ENCODE assay signal across 12 cellular contexts in the genomic region with DNA sequence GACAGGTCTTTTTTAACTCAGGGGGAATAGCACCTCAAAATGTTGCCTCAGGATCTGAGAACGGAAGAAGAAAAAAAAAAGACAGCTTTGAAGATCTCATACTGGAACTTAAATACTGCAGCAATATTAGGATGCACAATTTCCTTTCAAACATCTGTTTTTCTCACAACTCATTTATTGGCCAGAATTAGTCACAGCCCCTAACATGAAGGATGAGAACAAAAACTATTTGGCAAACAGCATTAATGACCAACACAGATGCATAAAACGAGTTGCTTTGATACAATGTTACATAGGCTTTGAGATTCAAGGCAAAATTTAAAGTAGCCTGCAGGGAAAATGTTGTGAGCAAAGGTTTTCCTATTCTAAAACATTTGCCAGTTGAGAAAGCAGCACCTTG. TPM values are rescaled to one million over a fixed set of nuclear protein-coding genes. Genes with fewer than 3 reads are reported as not detected.
DNase-seq lines count a peak whose midpoint lies in the region; ATAC-seq, FAIRE-seq and TF ChIP-seq lines count a peak whose summit lies in the region.
"Had no signal": no experiment of that assay in that cellular context is flagged by ENCODE, and none has a peak within 500 bp of the region (broad histone marks: within the 10 kb centered on the region; RNA-seq: fewer than 3 reads in every experiment).

No MANE protein-coding gene starts in this region.

- no peak overlapping the region for H3K14ac ChIP-seq in IMR-90 (replicated peaks; ENCODE audit: low read depth, low read length)

- H2BK5ac ChIP-seq in IMR-90 (ENCODE audit: low read depth, low read length, poor library complexity, severe bottlenecking) = no peak overlapping the region

- peaks cover 22 to 78% of the 10 kb centered on the region in 2 experiments for H3K79me1 ChIP-seq in IMR-90 (ENCODE audit: low read depth in 1 of 2, low read length in 2 of 2)

- H3K4me2 ChIP-seq in IMR-90 (ENCODE audit: low read depth, low read length) = no peak overlapping the region

- H3K9me3 ChIP-seq in IMR-90 (ENCODE audit: control insufficient read depth, insufficient read depth, low read length) (no peaks in the 10 kb centered on the region), lung (ENCODE audit: control insufficient read depth in 2 of 2, insufficient read depth in 1 of 2, low read length in 1 of 2) (no peaks in the 10 kb centered on the region), tibial artery (no peaks in the 10 kb centered on the region)

- CTCF ChIA-PET in IMR-90 (lab: Yijun Ruan, JAX) = no interaction called here

- no peak overlapping the region for H3K56ac ChIP-seq in IMR-90 (ENCODE audit: extremely low read depth, insufficient read depth, low read length)

- no peak for FAIRE-seq in GM12892 (lab: Jason Lieb, UNC)
- FAIRE-seq: TTC549 had no signal

- in situ Hi-C loops in IMR-90 (cut with MboI; ENCODE audit: low sequenced_read_pairs) = no loop called here

- H4K8ac ChIP-seq in IMR-90 (ENCODE audit: low read depth in 2 of 2, low read length in 2 of 2) = no peak overlapping the region

- peaks cover 7% of the 10 kb centered on the region for H3K9me1 ChIP-seq in IMR-90 (ENCODE audit: insufficient read depth, low read length)

- WGBS in IMR-90 (ENCODE audit: extremely low coverage in 2 of 2, insufficient read length in 1 of 2), 2 experiments = no CpG with 5 or more reads among the region's 2 CpGs
- 60 to 66% methylated on average over 2 of the region's 2 CpGs for WGBS in lung, 2 donors

- no peak overlapping the region for H2BK20ac ChIP-seq in IMR-90 (ENCODE audit: low read depth, low read length)

- no peak overlapping the region for H2BK120ac ChIP-seq in IMR-90 (ENCODE audit: low read depth, low read length)

- no peak overlapping the region for H3K4ac ChIP-seq in IMR-90 (ENCODE audit: low read depth, low read length)

- DNase-seq in AG10803 (ENCODE audit: low read depth) (peak; percentile 88), IMR-90 (peak; percentile 74), dermis blood vessel endothelial cell (peak; percentile 70), lung (ENCODE audit: low spot score) (no peak), NCI-H526 (lab: John Stamatoyannopoulos, UW) (no peak), tibial artery (no peak), GM12892 (ENCODE audit: insufficient read length) (no peak)
- no peak for DNase-seq in activated CD4-positive, CD25-positive, alpha-beta regulatory T cell treated with anti-CD3 and anti-CD28 coated beads, Interleukin-2, amount 50 U/mL, for 72 hours
- DNase-seq: kidney glomerular epithelial cell had no signal

- no peak overlapping the region for H2AK9ac ChIP-seq in IMR-90 (replicated peaks; ENCODE audit: low read depth, low read length, poor library complexity)

- no peak overlapping the region for H4K91ac ChIP-seq in IMR-90 (ENCODE audit: insufficient read depth, low read depth, low read length)

- H3K9ac ChIP-seq in IMR-90 (ENCODE audit: low read depth, low read length) = no peak overlapping the region

- TF ChIP-seq CTCF in AG10803 (conservative IDR thresholded peaks at IDR 0.05; ENCODE audit: low read length) (no peak), IMR-90 (conservative IDR thresholded peaks at IDR 0.05; ENCODE audit: low read depth, low read length) (no peak), lung (IDR thresholded peaks at IDR 0.05; ENCODE audit: control extremely low read depth, extremely low read depth) (no peak), tibial artery (IDR thresholded peaks at IDR 0.05) (no peak)

- H3K4me3 ChIP-seq in AG10803 (ENCODE audit: low read length) (no peak overlapping the region), IMR-90 (ENCODE audit: insufficient read depth, low read depth, low read length) (no peak overlapping the region), lung (no peak overlapping the region), tibial artery (no peak overlapping the region)

- H2BK15ac ChIP-seq in IMR-90 (ENCODE audit: low read depth, low read length) = no peak overlapping the region

- H4K5ac ChIP-seq in IMR-90 (ENCODE audit: low read depth, low read length) = no peak overlapping the region

- ATAC-seq in IMR-90 (ENCODE audit: low read depth) (0 out of 2 replicates have a peak, but pooled peaks have one; percentile 19), lung (ENCODE audit: insufficient read depth, low FRiP score) (no peak)
- ATAC-seq: Panc1; stimulated activated effector memory CD8-positive, alpha-beta T cell treated with anti-CD3 and anti-CD28 coated beads, Interleukin-12 subunit alpha, Interleukin-12 subunit beta, amount 100 ng/mL, for 72 hours had no signal

- H3K36me3 ChIP-seq in IMR-90 (ENCODE audit: control insufficient read depth, insufficient read depth, low read length) = no peaks in the 10 kb centered on the region
- no peaks in the 10 kb centered on the region for H3K36me3 ChIP-seq in lung (ENCODE audit: control insufficient read depth in 2 of 2, insufficient read depth in 2 of 2, low read length in 2 of 2)
- peaks cover 0 to 6% (median 0%) of the 10 kb centered on the region in 3 donors for H3K36me3 ChIP-seq in tibial artery

- H2AFZ ChIP-seq in IMR-90 (replicated peaks; ENCODE audit: low read length, poor library complexity) = no peak overlapping the region

- H3K18ac ChIP-seq in IMR-90 (ENCODE audit: low read depth, low read length) = no peak overlapping the region

- H3K27ac ChIP-seq in IMR-90 (ENCODE audit: insufficient read depth, low read length) (no peak overlapping the region), lung (ENCODE audit: low read depth in 1 of 2, low read length in 1 of 2) (peak overlapping the region; percentile 33 to 69), tibial artery (peak overlapping the region in 1 of 2 donors; percentile 32)

- dilution Hi-C loops in IMR-90 (cut with HindIII; ENCODE audit: low sequenced_read_pairs, unreplicated experiment) = no loop called here

- H3K4me1 ChIP-seq in IMR-90 (ENCODE audit: control insufficient read depth, insufficient read depth, low read length) (peaks cover 7% of the 10 kb centered on the region), lung (ENCODE audit: control insufficient read depth in 2 of 2, insufficient read depth in 2 of 2, low read length in 2 of 2) (peaks cover 9 to 15% of the 10 kb centered on the region in 2 donors), tibial artery (peaks cover 0 to 61% (median 20%) of the 10 kb centered on the region in 4 donors)

- H4K20me1 ChIP-seq in IMR-90 (ENCODE audit: insufficient read depth, low read length) = peaks cover 33% of the 10 kb centered on the region

- no peak overlapping the region for H2AK5ac ChIP-seq in IMR-90 (ENCODE audit: low read depth, low read length)

- TF ChIP-seq RAD21 in IMR-90 (IDR thresholded peaks at IDR 0.05; ENCODE audit: low read length) = no peak

- TF ChIP-seq POLR2A in IMR-90 (IDR thresholded peaks at IDR 0.05; ENCODE audit: low read depth, low read length) (no peak), GM12892 (IDR thresholded peaks at IDR 0.05; ENCODE audit: low read depth, low read length) (no peak)

- POLR2A ChIA-PET in IMR-90 (lab: Charles Lee; ENCODE audit: unreplicated experiment) = no interaction called here

- H3K23ac ChIP-seq in IMR-90 (ENCODE audit: low read depth, low read length) = no peak overlapping the region

- BruUV-seq in IMR-90 (replicated peaks; lab: Mats Ljungman, UMichigan) = no TSS peak

- intact Hi-C loops in IMR-90 (cut with micrococcal nuclease) (no loop called here), tibial artery (cut with DNase I; ENCODE audit: low total_unique reads) (no loop called here)

- H3K27me3 ChIP-seq in IMR-90 (ENCODE audit: control insufficient read depth, insufficient read depth, low read length) = no peaks in the 10 kb centered on the region
- no peaks in the 10 kb centered on the region for H3K27me3 ChIP-seq in lung (ENCODE audit: control insufficient read depth, insufficient read depth)
- no peaks in the 10 kb centered on the region for H3K27me3 ChIP-seq in tibial artery

TF ChIP-seq in IMR-90, 13 proteins besides CTCF, POLR2A, EP300 and RAD21:
- no peak for TF ChIP-seq MXI1 (IDR thresholded peaks at IDR 0.05; ENCODE audit: borderline replicate concordance, low read depth, low read length)
TF ChIP-seq in IMR-90: peak in this region for 0.

RNA-seq across cellular contexts. Expression of gene JMJD1C, which starts 36.5 kb away (rescaled TPM):
- 96.8 and 108 TPM in 2 replicates for total RNA-seq in IMR-90 (2012; rRNA removed)
- polyA plus RNA-seq in IMR-90 (2012; rRNA removed) = 10.6 and 15.6 TPM in 2 replicates
- polyA plus RNA-seq in IMR-90 (2012; cell fraction: cytosol; rRNA removed) = 2.0 and 2.7 TPM in 2 replicates
- 4.5 and 57.4 TPM in 2 replicates for polyA plus RNA-seq in IMR-90 (2012; cell fraction: nucleus; rRNA removed; ENCODE audit: low replicate concordance)
- total RNA-seq in dermis blood vessel endothelial cell = 167 and 205 TPM in 2 replicates
- 100 to 1,000 TPM in 1 of 2 donors, 10 to 100 TPM in 1; 74.0 to 233 TPM for total RNA-seq in lung
- 10 to 100 TPM; 30.5 to 68.3 TPM for polyA plus RNA-seq in lung
- 44.8 TPM for polyA plus RNA-seq in GM12892 (2012; ENCODE audit: missing spikeins)

Comparison
In these comparisons a context has a peak if more than half of its experiments do, and no peak if none do; other contexts are left out.
1. DNase-seq: peak in AG10803 (single experiment), IMR-90 (single experiment) and dermis blood vessel endothelial cell (single experiment); none in lung (single experiment), NCI-H526 (0 of 2), tibial artery (0 of 2), activated CD4-positive, CD25-positive, alpha-beta regulatory T cell treated with anti-CD3 and anti-CD28 coated beads, Interleukin-2, amount 50 U/mL, for 72 hours (single experiment) and GM12892 (single experiment).